21 cellular contexts compared by ENCODE assay signal in genomic region chr1:44170281-44170823, GRCh38. TPM values are rescaled to one million over a fixed set of nuclear protein-coding genes. Genes with fewer than 3 reads are reported as not detected.
DNase-seq lines count a peak whose midpoint lies in the region; ATAC-seq and TF ChIP-seq lines count a peak whose summit lies in the region.
"Had no signal": no experiment of that assay in that cellular context is flagged by ENCODE, and none has a peak within 500 bp of the region (broad histone marks: within the 10 kb centered on the region; RNA-seq: fewer than 3 reads in every experiment).

No MANE protein-coding gene starts in this region.

- DNase-seq in EH (ENCODE audit: low read depth) (peak; percentile 18), LHCN-M2 (ENCODE audit: low read depth) (peak; percentile 18), choroid plexus epithelial cell (ENCODE audit: low read depth) (peak; percentile 40), iris pigment epithelial cell (ENCODE audit: low read depth) (peak; percentile 25), NOMO-1 treated with dmso at 0.1 percent for 144 hours (lab: John Stamatoyannopoulos, UW; ENCODE audit: unreplicated experiment) (no peak), GF-D8 (lab: John Stamatoyannopoulos, UW) (no peak)
- DNase-seq: activated CD8-positive, alpha-beta T cell treated with anti-CD3 and anti-CD28 coated beads for 36 hours; left cardiac atrium; mucosa of descending colon; NCI-H1092; NCI-H69; nucleus accumbens; stimulated activated CD4-positive, alpha-beta T cell treated with anti-CD3 and anti-CD28 coated beads, Interleukin-2, amount 100 ng/mL, for 24 hours had no signal

- no peak overlapping the region for H3K4me3 ChIP-seq in choroid plexus epithelial cell (ENCODE audit: low read depth, low read length)
- H3K4me3 ChIP-seq: coronary artery, mucosa of descending colon had no signal

- peak; percentile 34 for TF ChIP-seq CTCF in choroid plexus epithelial cell (conservative IDR thresholded peaks at IDR 0.05; ENCODE audit: low read depth, low read length)

- ATAC-seq in GM19395 (IDR thresholded peaks at IDR 0.05; ENCODE audit: unreplicated experiment) (no peak), GM19452 (IDR thresholded peaks at IDR 0.05; ENCODE audit: unreplicated experiment) (no peak)
- ATAC-seq: activated CD8-positive, alpha-beta T cell treated with anti-CD3 and anti-CD28 coated beads for 36 hours; left cardiac atrium; mucosa of descending colon; sciatic nerve had no signal

RNA-seq across cellular contexts. Expression of gene KLF18, which starts 28.9 kb away (rescaled TPM):
- not detected in 2 replicates for total RNA-seq in LHCN-M2 (2014; rRNA removed)
- polyA plus RNA-seq in LHCN-M2 (2012): not detected
- total RNA-seq: activated CD8-positive, alpha-beta T cell treated with anti-CD3 and anti-CD28 coated beads for 36 hours; left cardiac atrium; mucosa of descending colon; sciatic nerve; subcutaneous adipose tissue had no signal
- polyA plus RNA-seq: adipose tissue, esophagus, IgD-negative memory B cell had no signal

RNA-seq across cellular contexts. Expression of gene DMAP1, which starts 42.9 kb away (rescaled TPM):
- 16.0 and 18.3 TPM in 2 replicates for total RNA-seq in LHCN-M2 (2014; rRNA removed)
- 42.2 TPM for polyA plus RNA-seq in LHCN-M2 (2012)

RNA-seq across cellular contexts. Expression of gene KLF17, which starts 51.7 kb away (rescaled TPM):
- total RNA-seq in LHCN-M2 (2014; rRNA removed): 0.11 and 0.19 TPM in 2 replicates
- polyA plus RNA-seq in LHCN-M2 (2012): 0.05 TPM
- total RNA-seq: activated CD8-positive, alpha-beta T cell treated with anti-CD3 and anti-CD28 coated beads for 36 hours; left cardiac atrium; sciatic nerve; subcutaneous adipose tissue had no signal
- polyA plus RNA-seq: IgD-negative memory B cell had no signal

Comparison
In these comparisons a context has a peak if more than half of its experiments do, and no peak if none do; other contexts are left out.
1. DNase-seq: peak in EH (single experiment), LHCN-M2 (single experiment), choroid plexus epithelial cell (single experiment) and iris pigment epithelial cell (single experiment); none in NOMO-1 treated with dmso at 0.1 percent for 144 hours (single experiment) and GF-D8 (single experiment).